In genomic region chr6:8246403-8246802, GRCh38 we compare ENCODE assay signal across 37 cellular contexts.
"Had no signal": no experiment of that assay in that cellular context is flagged by ENCODE, and none has a peak within 500 bp of the region (broad histone marks: within the 10 kb centered on the region; RNA-seq: fewer than 3 reads in every experiment).

No MANE protein-coding gene starts in this region.

- H3K36me3 ChIP-seq: adrenal gland, ascending aorta, brain microvascular endothelial cell, breast epithelium, cardiac muscle cell had no signal

- H3K9me3 Mint-ChIP-seq: activated naive CD4-positive, alpha-beta T cell treated with anti-CD3 and anti-CD28 coated beads for 36 hours; activated naive CD4-positive, alpha-beta T cell treated with anti-CD3 and anti-CD28 coated beads, Interleukin-2, amount 10 ng/mL, durations not matched to agents 7 days and 5 days; activated naive CD4-positive, alpha-beta T cell treated with anti-CD3 and anti-CD28 coated beads, Interleukin-2, amount 50 U/mL, for 72 hours; activated naive CD8-positive, alpha-beta T cell treated with anti-CD3 and anti-CD28 coated beads for 36 hours; activated naive CD8-positive, alpha-beta T cell treated with anti-CD3 and anti-CD28 coated beads, Interleukin-2, amount 10 ng/mL, durations not matched to agents 7 days and 5 days; activated naive CD8-positive, alpha-beta T cell treated with anti-CD3 and anti-CD28 coated beads, Interleukin-2, amount 50 U/mL, for 24 hours; activated T-cell treated with anti-CD3 and anti-CD28 coated beads, Interleukin-2, amount 50 U/mL, for 24 hours; activated T-helper 1 cell treated with anti-CD3 and anti-CD28 coated beads, Interleukin-12 subunit alpha, Interleukin-12 subunit beta, Interleukin-2, Interleukin-4 antibody, amounts not matched to agents 30 ng/mL and 10 ng/mL and 1 ng/mL, durations not matched to agents 14 hours and 24 hours and 36 hours; activated T-helper 17 cell treated with anti-CD3 and anti-CD28 coated beads, Interleukin-2, amount 50 U/mL, for 72 hours; activated T-helper 2 cell treated with anti-CD3 and anti-CD28 coated beads, Interferon-gamma antibody, Interleukin-2, Interleukin-4, amounts not matched to agents 10 μg/mL and 5 μg/mL and 100 μg/mL, durations not matched to agents 14 hours and 24 hours and 36 hours; central memory CD8-positive, alpha-beta T cell had no signal

- H3K27ac ChIP-seq: adrenal gland, ascending aorta, body of pancreas, brain microvascular endothelial cell, breast epithelium, cardiac muscle cell had no signal

- DNase-seq: activated effector memory CD4-positive, alpha-beta T cell treated with anti-CD3 and anti-CD28 coated beads, Interleukin-2, amount 50 U/mL, for 16 hours; activated effector memory CD4-positive, alpha-beta T cell treated with Interleukin-2 at 50 U/mL for 16 hours; activated gamma-delta T cell; activated gamma-delta T cell treated with Interleukin-2 at 50 U/mL for 16 hours; activated naive CD4-positive, alpha-beta T cell; activated naive CD4-positive, alpha-beta T cell treated with anti-CD3 and anti-CD28 coated beads for 36 hours; activated naive CD4-positive, alpha-beta T cell treated with anti-CD3 and anti-CD28 coated beads, Interleukin-2, amount 10 ng/mL, durations not matched to agents 7 days and 5 days; activated naive CD4-positive, alpha-beta T cell treated with anti-CD3 and anti-CD28 coated beads, Interleukin-2, amount 50 U/mL, for 16 hours; activated naive CD4-positive, alpha-beta T cell treated with Interleukin-2 at 50 U/mL for 16 hours; activated naive CD8-positive, alpha-beta T cell treated with anti-CD3 and anti-CD28 coated beads for 36 hours; activated naive CD8-positive, alpha-beta T cell treated with anti-CD3 and anti-CD28 coated beads, Interleukin-2, amount 10 ng/mL, durations not matched to agents 7 days and 5 days; activated naive CD8-positive, alpha-beta T cell treated with anti-CD3 and anti-CD28 coated beads, Interleukin-2, amount 50 U/mL, for 24 hours; activated T-cell treated with anti-CD3 and anti-CD28 coated beads, Interleukin-2, amount 50 U/mL, for 24 hours; activated T-cell treated with anti-CD3 and anti-CD28 coated beads, Interleukin-2, amount 50 U/mL, for 4 hours; activated T-cell treated with anti-CD3 and anti-CD28 coated beads, Interleukin-2, amount 50 U/mL, for 48 hours; activated T-cell treated with anti-CD3 and anti-CD28 coated beads, Interleukin-2, amount 50 U/mL, for 72 hours; adrenal gland; amniotic stem cell; amygdala; anterior cingulate cortex; aorta; body of pancreas; brain microvascular endothelial cell; caudate nucleus; central memory CD4-positive, alpha-beta T cell; cerebellar nuclear complex had no signal

- H3K4me1 ChIP-seq: adrenal gland, ascending aorta, body of pancreas, breast epithelium had no signal

- H3K4me3 ChIP-seq: adrenal gland, ascending aorta, body of pancreas, breast epithelium, cardiac muscle cell had no signal

- H3K27me3 ChIP-seq: adrenal gland, ascending aorta, body of pancreas, brain microvascular endothelial cell, breast epithelium, cardiac muscle cell had no signal

- H3K27ac Mint-ChIP-seq: activated naive CD4-positive, alpha-beta T cell treated with anti-CD3 and anti-CD28 coated beads for 36 hours; activated naive CD4-positive, alpha-beta T cell treated with anti-CD3 and anti-CD28 coated beads, Interleukin-2, amount 10 ng/mL, durations not matched to agents 7 days and 5 days; activated naive CD4-positive, alpha-beta T cell treated with anti-CD3 and anti-CD28 coated beads, Interleukin-2, amount 50 U/mL, for 24 hours; activated naive CD4-positive, alpha-beta T cell treated with anti-CD3 and anti-CD28 coated beads, Interleukin-2, amount 50 U/mL, for 72 hours; activated naive CD8-positive, alpha-beta T cell; activated naive CD8-positive, alpha-beta T cell treated with anti-CD3 and anti-CD28 coated beads for 36 hours; activated naive CD8-positive, alpha-beta T cell treated with anti-CD3 and anti-CD28 coated beads, Interleukin-2, amount 10 ng/mL, durations not matched to agents 7 days and 5 days; activated naive CD8-positive, alpha-beta T cell treated with anti-CD3 and anti-CD28 coated beads, Interleukin-2, amount 50 U/mL, for 24 hours; activated T-cell treated with anti-CD3 and anti-CD28 coated beads, Interleukin-2, amount 50 U/mL, for 24 hours; activated T-cell treated with anti-CD3 and anti-CD28 coated beads, Interleukin-2, amount 50 U/mL, for 72 hours; activated T-helper 1 cell treated with anti-CD3 and anti-CD28 coated beads, Interleukin-12 subunit alpha, Interleukin-12 subunit beta, Interleukin-2, Interleukin-4 antibody, amounts not matched to agents 30 ng/mL and 10 ng/mL and 1 ng/mL, durations not matched to agents 14 hours and 24 hours and 36 hours; activated T-helper 17 cell treated with anti-CD3 and anti-CD28 coated beads, Interleukin-2, amount 50 U/mL, for 72 hours; activated T-helper 2 cell treated with anti-CD3 and anti-CD28 coated beads, Interferon-gamma antibody, Interleukin-2, Interleukin-4, amounts not matched to agents 10 μg/mL and 5 μg/mL and 100 μg/mL, durations not matched to agents 14 hours and 24 hours and 36 hours had no signal

- H3K9me3 ChIP-seq: adrenal gland, ascending aorta, body of pancreas, breast epithelium had no signal

- H3K27me3 Mint-ChIP-seq: brain had no signal

- H3K36me3 Mint-ChIP-seq: activated naive CD4-positive, alpha-beta T cell treated with anti-CD3 and anti-CD28 coated beads, Interleukin-2, amount 10 ng/mL, durations not matched to agents 7 days and 5 days; activated naive CD4-positive, alpha-beta T cell treated with anti-CD3 and anti-CD28 coated beads, Interleukin-2, amount 50 U/mL, for 24 hours; activated naive CD4-positive, alpha-beta T cell treated with anti-CD3 and anti-CD28 coated beads, Interleukin-2, amount 50 U/mL, for 72 hours; activated naive CD8-positive, alpha-beta T cell; activated naive CD8-positive, alpha-beta T cell treated with anti-CD3 and anti-CD28 coated beads for 36 hours; activated naive CD8-positive, alpha-beta T cell treated with anti-CD3 and anti-CD28 coated beads, Interleukin-2, amount 10 ng/mL, durations not matched to agents 7 days and 5 days; brain had no signal

- H3K4me3 Mint-ChIP-seq: activated naive CD4-positive, alpha-beta T cell treated with anti-CD3 and anti-CD28 coated beads for 36 hours; activated naive CD4-positive, alpha-beta T cell treated with anti-CD3 and anti-CD28 coated beads, Interleukin-2, amount 10 ng/mL, durations not matched to agents 7 days and 5 days; activated naive CD4-positive, alpha-beta T cell treated with anti-CD3 and anti-CD28 coated beads, Interleukin-2, amount 50 U/mL, for 24 hours; activated naive CD8-positive, alpha-beta T cell; activated naive CD8-positive, alpha-beta T cell treated with anti-CD3 and anti-CD28 coated beads for 36 hours; activated naive CD8-positive, alpha-beta T cell treated with anti-CD3 and anti-CD28 coated beads, Interleukin-2, amount 10 ng/mL, durations not matched to agents 7 days and 5 days; activated naive CD8-positive, alpha-beta T cell treated with anti-CD3 and anti-CD28 coated beads, Interleukin-2, amount 50 U/mL, for 24 hours; activated T-cell treated with anti-CD3 and anti-CD28 coated beads, Interleukin-2, amount 50 U/mL, for 24 hours; activated T-cell treated with anti-CD3 and anti-CD28 coated beads, Interleukin-2, amount 50 U/mL, for 4 hours; activated T-cell treated with anti-CD3 and anti-CD28 coated beads, Interleukin-2, amount 50 U/mL, for 72 hours; activated T-helper 1 cell treated with anti-CD3 and anti-CD28 coated beads, Interleukin-12 subunit alpha, Interleukin-12 subunit beta, Interleukin-2, Interleukin-4 antibody, amounts not matched to agents 30 ng/mL and 10 ng/mL and 1 ng/mL, durations not matched to agents 14 hours and 24 hours and 36 hours; activated T-helper 17 cell treated with anti-CD3 and anti-CD28 coated beads, Interleukin-2, amount 50 U/mL, for 72 hours; brain; central memory CD8-positive, alpha-beta T cell had no signal

- H3K4me1 Mint-ChIP-seq: activated naive CD4-positive, alpha-beta T cell treated with anti-CD3 and anti-CD28 coated beads, Interleukin-2, amount 10 ng/mL, durations not matched to agents 7 days and 5 days; activated naive CD4-positive, alpha-beta T cell treated with anti-CD3 and anti-CD28 coated beads, Interleukin-2, amount 50 U/mL, for 24 hours; activated naive CD8-positive, alpha-beta T cell treated with anti-CD3 and anti-CD28 coated beads for 36 hours; activated naive CD8-positive, alpha-beta T cell treated with anti-CD3 and anti-CD28 coated beads, Interleukin-2, amount 10 ng/mL, durations not matched to agents 7 days and 5 days; activated naive CD8-positive, alpha-beta T cell treated with anti-CD3 and anti-CD28 coated beads, Interleukin-2, amount 50 U/mL, for 24 hours; activated T-helper 17 cell treated with anti-CD3 and anti-CD28 coated beads, Interleukin-2, amount 50 U/mL, for 72 hours; central memory CD8-positive, alpha-beta T cell had no signal

- ATAC-seq: activated naive CD4-positive, alpha-beta T cell treated with anti-CD3 and anti-CD28 coated beads, Interleukin-2, amount 50 U/mL, for 72 hours; activated naive CD8-positive, alpha-beta T cell treated with anti-CD3 and anti-CD28 coated beads, Interleukin-2, amount 50 U/mL, for 24 hours; activated T-cell treated with anti-CD3 and anti-CD28 coated beads, Interleukin-2, amount 50 U/mL, for 4 hours; activated T-cell treated with anti-CD3 and anti-CD28 coated beads, Interleukin-2, amount 50 U/mL, for 72 hours; activated T-helper 17 cell treated with anti-CD3 and anti-CD28 coated beads, Interleukin-2, amount 50 U/mL, for 72 hours; body of pancreas had no signal
